In genomic region chr10:110733256-110733952, GRCh38 we compare ENCODE assay signal across 10 cellular contexts.
A peak's percentile ranks its signal among the peaks of the same experiment; 100 is the strongest.
DNase-seq lines count a peak whose midpoint lies in the region; ATAC-seq, FAIRE-seq and TF ChIP-seq lines count a peak whose summit lies in the region.
"Had no signal": no experiment of that assay in that cellular context is flagged by ENCODE, and none has a peak within 500 bp of the region (broad histone marks: within the 10 kb centered on the region; RNA-seq: fewer than 3 reads in every experiment).

No MANE protein-coding gene starts in this region.

- no peak for FAIRE-seq in keratinocyte (lab: Jason Lieb, UNC)
- FAIRE-seq: bronchial epithelial cell had no signal

- intact Hi-C loops in activated T-helper 2 cell treated with anti-CD3 and anti-CD28 coated beads, Interferon-gamma antibody, Interleukin-2, Interleukin-4, amounts not matched to agents 10 μg/mL and 5 μg/mL and 100 μg/mL, durations not matched to agents 14 hours and 24 hours and 36 hours (cut with micrococcal nuclease), result no loop called here
- intact Hi-C loops in tibial artery (cut with DNase I; ENCODE audit: low total_unique reads), result no loop called here

- DNase-seq in activated T-cell treated with anti-CD3 and anti-CD28 coated beads, Interleukin-2, amount 50 U/mL, for 4 hours, result no peak
- no peak for DNase-seq in activated T-cell treated with anti-CD3 and anti-CD28 coated beads, Interleukin-2, amount 50 U/mL, for 48 hours
- DNase-seq in activated T-helper 2 cell treated with anti-CD3 and anti-CD28 coated beads, Interferon-gamma antibody, Interleukin-2, Interleukin-4, amounts not matched to agents 10 μg/mL and 5 μg/mL and 100 μg/mL, durations not matched to agents 14 hours and 24 hours and 36 hours (ENCODE audit: low spot score), result no peak
- DNase-seq in keratinocyte (ENCODE audit: low read depth, low spot score), result no peak
- no peak for DNase-seq in tibial artery
- DNase-seq in DMS 273 (lab: John Stamatoyannopoulos, UW; ENCODE audit: unreplicated experiment), result no peak

- H3K4me2 ChIP-seq in keratinocyte (ENCODE audit: control insufficient read depth, extremely low read depth, insufficient read depth, low read depth, low read length), result peak overlapping the region; percentile 72

- H4K20me1 ChIP-seq in keratinocyte (ENCODE audit: control insufficient read depth, extremely low read depth, insufficient read depth, low read length), result no peaks in the 10 kb centered on the region

- dilution Hi-C loops in keratinocyte (cut with MboI; ENCODE audit: extremely low pct_ligation_motif_present, low sequenced_read_pairs), result no loop called here

- H3K4me3 ChIP-seq in keratinocyte (ENCODE audit: control insufficient read depth in 2 of 3, extremely low read depth in 1 of 3, insufficient read depth in 2 of 3, low read depth in 1 of 3, low read length in 3 of 3), result peak overlapping the region in 2 of 3 experiments; percentile 37 to 59
- peak overlapping the region; percentile 47 to 49 for H3K4me3 ChIP-seq in tibial artery

- H3K9me3 Mint-ChIP-seq in activated T-cell treated with anti-CD3 and anti-CD28 coated beads, Interleukin-2, amount 50 U/mL, for 4 hours, result no peaks in the 10 kb centered on the region
- no peaks in the 10 kb centered on the region for H3K9me3 Mint-ChIP-seq in activated T-helper 2 cell treated with anti-CD3 and anti-CD28 coated beads, Interferon-gamma antibody, Interleukin-2, Interleukin-4, amounts not matched to agents 10 μg/mL and 5 μg/mL and 100 μg/mL, durations not matched to agents 14 hours and 24 hours and 36 hours
- H3K9me3 Mint-ChIP-seq: CD14-positive monocyte had no signal

- H3K27ac ChIP-seq in keratinocyte (ENCODE audit: control insufficient read depth, insufficient read depth, low read length) (no peak overlapping the region), tibial artery (peak overlapping the region in 1 of 2 donors; percentile 15)

- H3K9me3 ChIP-seq in keratinocyte (ENCODE audit: control insufficient read depth, low read depth, low read length) (no peaks in the 10 kb centered on the region), tibial artery (no peaks in the 10 kb centered on the region)

- H3K4me3 Mint-ChIP-seq in activated T-cell treated with anti-CD3 and anti-CD28 coated beads, Interleukin-2, amount 50 U/mL, for 4 hours, result peak overlapping the region; percentile 37
- peak overlapping the region; percentile 10 for H3K4me3 Mint-ChIP-seq in activated T-helper 2 cell treated with anti-CD3 and anti-CD28 coated beads, Interferon-gamma antibody, Interleukin-2, Interleukin-4, amounts not matched to agents 10 μg/mL and 5 μg/mL and 100 μg/mL, durations not matched to agents 14 hours and 24 hours and 36 hours (ENCODE audit: low read depth)

- peaks cover 32% of the 10 kb centered on the region for H3K27me3 Mint-ChIP-seq in activated T-cell treated with anti-CD3 and anti-CD28 coated beads, Interleukin-2, amount 50 U/mL, for 4 hours (ENCODE audit: low read depth)
- peaks cover 38% of the 10 kb centered on the region for H3K27me3 Mint-ChIP-seq in activated T-helper 2 cell treated with anti-CD3 and anti-CD28 coated beads, Interferon-gamma antibody, Interleukin-2, Interleukin-4, amounts not matched to agents 10 μg/mL and 5 μg/mL and 100 μg/mL, durations not matched to agents 14 hours and 24 hours and 36 hours (ENCODE audit: low read depth)

- no peaks in the 10 kb centered on the region for H3K36me3 Mint-ChIP-seq in activated T-cell treated with anti-CD3 and anti-CD28 coated beads, Interleukin-2, amount 50 U/mL, for 4 hours (ENCODE audit: insufficient read depth)
- H3K36me3 Mint-ChIP-seq in activated T-helper 2 cell treated with anti-CD3 and anti-CD28 coated beads, Interferon-gamma antibody, Interleukin-2, Interleukin-4, amounts not matched to agents 10 μg/mL and 5 μg/mL and 100 μg/mL, durations not matched to agents 14 hours and 24 hours and 36 hours (ENCODE audit: low read depth), result no peaks in the 10 kb centered on the region
- H3K36me3 Mint-ChIP-seq: CD14-positive monocyte had no signal

- peaks cover 9% of the 10 kb centered on the region for H3K4me1 Mint-ChIP-seq in activated T-cell treated with anti-CD3 and anti-CD28 coated beads, Interleukin-2, amount 50 U/mL, for 4 hours (ENCODE audit: low read depth)
- H3K4me1 Mint-ChIP-seq in activated T-helper 2 cell treated with anti-CD3 and anti-CD28 coated beads, Interferon-gamma antibody, Interleukin-2, Interleukin-4, amounts not matched to agents 10 μg/mL and 5 μg/mL and 100 μg/mL, durations not matched to agents 14 hours and 24 hours and 36 hours (ENCODE audit: low read depth), result peaks cover 7% of the 10 kb centered on the region

- H3K36me3 ChIP-seq in keratinocyte (ENCODE audit: control insufficient read depth in 2 of 2, extremely low read depth in 1 of 2, insufficient read depth in 2 of 2, low read length in 2 of 2) (no peaks in the 10 kb centered on the region), tibial artery (no peaks in the 10 kb centered on the region)

- H3K9ac ChIP-seq in keratinocyte (ENCODE audit: control insufficient read depth, extremely low read depth, insufficient read depth, low read length), result no peak overlapping the region

- H3K27me3 ChIP-seq in keratinocyte (ENCODE audit: control insufficient read depth, extremely low read depth, insufficient read depth, low read length), result peaks cover 10% of the 10 kb centered on the region
- no peaks in the 10 kb centered on the region for H3K27me3 ChIP-seq in tibial artery

- H3K4me1 ChIP-seq in keratinocyte (ENCODE audit: control insufficient read depth, extremely low read depth, insufficient read depth, low read length), result peaks cover 4% of the 10 kb centered on the region
- peaks cover 0 to 11% (median 3%) of the 10 kb centered on the region in 4 donors for H3K4me1 ChIP-seq in tibial artery

- peak overlapping the region; percentile 54 for H2AFZ ChIP-seq in keratinocyte (ENCODE audit: control insufficient read depth, low read length)

- H3K79me2 ChIP-seq in keratinocyte (ENCODE audit: control insufficient read depth, insufficient read depth, low read length), result no peaks in the 10 kb centered on the region

- TF ChIP-seq CTCF in keratinocyte (optimal IDR thresholded peaks at IDR 0.05 in 1 of 3, IDR thresholded peaks at IDR 0.05 in 1 of 3, conservative IDR thresholded peaks at IDR 0.05 in 1 of 3; ENCODE audit: extremely low read depth in 1 of 3, insufficient read depth in 2 of 3, low read length in 3 of 3) (no peak), tibial artery (IDR thresholded peaks at IDR 0.05) (no peak)

- no peak overlapping the region for H3K27ac Mint-ChIP-seq in activated T-helper 2 cell treated with anti-CD3 and anti-CD28 coated beads, Interferon-gamma antibody, Interleukin-2, Interleukin-4, amounts not matched to agents 10 μg/mL and 5 μg/mL and 100 μg/mL, durations not matched to agents 14 hours and 24 hours and 36 hours
- H3K27ac Mint-ChIP-seq: CD14-positive monocyte had no signal

- ATAC-seq in activated T-cell treated with anti-CD3 and anti-CD28 coated beads, Interleukin-2, amount 50 U/mL, for 4 hours, result peak in 1 of 2 donors; percentile 32
- no peak for ATAC-seq in GM19395 (IDR thresholded peaks at IDR 0.05; ENCODE audit: unreplicated experiment)
- no peak for ATAC-seq in HG03571 (IDR thresholded peaks at IDR 0.05; ENCODE audit: unreplicated experiment)

- no peaks in the 10 kb centered on the region for H3K9me1 ChIP-seq in keratinocyte (ENCODE audit: control insufficient read depth, extremely low read depth, insufficient read depth, low read length)
